8 cellular contexts compared by ENCODE assay signal in the genomic region with DNA sequence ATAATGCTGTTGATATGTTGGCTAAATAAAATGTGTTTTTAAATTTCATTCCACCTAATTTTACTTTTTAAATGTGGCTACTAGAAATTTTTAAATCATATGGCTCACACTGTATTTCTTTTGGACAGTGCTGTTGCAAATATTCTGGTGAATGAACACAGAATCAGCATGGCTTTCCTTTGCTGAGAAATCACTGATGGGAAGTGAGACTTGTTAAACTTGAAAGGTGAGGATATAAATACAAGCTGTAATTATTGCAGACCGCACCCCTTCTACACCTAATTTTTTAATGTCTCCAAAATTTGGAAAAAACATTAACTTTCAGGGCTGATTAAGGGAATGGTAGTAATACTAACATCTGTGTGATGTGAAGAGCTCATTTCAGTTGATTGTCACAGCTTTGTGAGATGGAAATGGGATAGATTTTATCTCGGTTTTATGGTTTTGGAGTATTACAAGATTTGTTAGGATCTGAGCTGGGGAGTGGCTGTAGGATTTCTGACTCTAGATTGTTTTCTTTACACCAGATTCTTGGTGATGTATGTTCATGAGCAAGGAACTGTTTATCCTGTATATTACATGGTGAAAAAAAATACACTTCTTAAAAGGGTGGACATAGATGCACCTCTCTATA. TPM values are rescaled to one million over a fixed set of nuclear protein-coding genes. Genes with fewer than 3 reads are reported as not detected.
DNase-seq lines count a peak whose midpoint lies in the region; ATAC-seq, FAIRE-seq and TF ChIP-seq lines count a peak whose summit lies in the region.

No MANE protein-coding gene starts in this region.

- H3K27ac Mint-ChIP-seq in activated CD8-positive, alpha-beta memory T cell treated with anti-CD3 and anti-CD28 coated beads, Interleukin-2, amount 10 ng/mL, durations not matched to agents 7 days and 5 days: peak overlapping the region; percentile 87
- peak overlapping the region; percentile 36 for H3K27ac Mint-ChIP-seq in activated CD4-positive, alpha-beta memory T cell treated with anti-CD3 and anti-CD28 coated beads, Interleukin-2, amount 10 ng/mL, durations not matched to agents 7 days and 5 days

- no peaks in the 10 kb centered on the region for H3K27me3 Mint-ChIP-seq in activated CD8-positive, alpha-beta memory T cell treated with anti-CD3 and anti-CD28 coated beads, Interleukin-2, amount 10 ng/mL, durations not matched to agents 7 days and 5 days
- H3K27me3 Mint-ChIP-seq in activated CD4-positive, alpha-beta memory T cell treated with anti-CD3 and anti-CD28 coated beads, Interleukin-2, amount 10 ng/mL, durations not matched to agents 7 days and 5 days: no peaks in the 10 kb centered on the region

- H3K9ac ChIP-seq in keratinocyte (ENCODE audit: control insufficient read depth, extremely low read depth, insufficient read depth, low read length): peak overlapping the region; percentile 77

- H3K9me3 ChIP-seq in keratinocyte (ENCODE audit: control insufficient read depth, low read depth, low read length): no peaks in the 10 kb centered on the region
- no peaks in the 10 kb centered on the region for H3K9me3 ChIP-seq in tibial artery

- H3K27ac ChIP-seq in keratinocyte (ENCODE audit: control insufficient read depth, insufficient read depth, low read length) (peak overlapping the region; percentile 80), tibial artery (peak overlapping the region; percentile 88 to 94)

- intact Hi-C loops in tibial artery (cut with DNase I; ENCODE audit: low total_unique reads): no loop called here

- no peak for ATAC-seq in activated CD8-positive, alpha-beta memory T cell treated with anti-CD3 and anti-CD28 coated beads, Interleukin-2, amount 10 ng/mL, durations not matched to agents 7 days and 5 days

- no peaks in the 10 kb centered on the region for H3K9me1 ChIP-seq in keratinocyte (ENCODE audit: control insufficient read depth, extremely low read depth, insufficient read depth, low read length)

- peak overlapping the region; percentile 88 for H3K4me2 ChIP-seq in keratinocyte (ENCODE audit: control insufficient read depth, extremely low read depth, insufficient read depth, low read depth, low read length)

- peaks cover 48% of the 10 kb centered on the region for H3K79me2 ChIP-seq in keratinocyte (ENCODE audit: control insufficient read depth, insufficient read depth, low read length)

- peaks cover 22% of the 10 kb centered on the region for H3K36me3 Mint-ChIP-seq in activated CD8-positive, alpha-beta memory T cell treated with anti-CD3 and anti-CD28 coated beads, Interleukin-2, amount 10 ng/mL, durations not matched to agents 7 days and 5 days
- H3K36me3 Mint-ChIP-seq in activated CD4-positive, alpha-beta memory T cell treated with anti-CD3 and anti-CD28 coated beads, Interleukin-2, amount 10 ng/mL, durations not matched to agents 7 days and 5 days (ENCODE audit: low read depth): peaks cover 20% of the 10 kb centered on the region

- dilution Hi-C loops in keratinocyte (cut with MboI; ENCODE audit: extremely low pct_ligation_motif_present, low sequenced_read_pairs): no loop called here

- peaks cover 37% of the 10 kb centered on the region for H3K4me1 Mint-ChIP-seq in activated CD8-positive, alpha-beta memory T cell treated with anti-CD3 and anti-CD28 coated beads, Interleukin-2, amount 10 ng/mL, durations not matched to agents 7 days and 5 days
- H3K4me1 Mint-ChIP-seq in activated CD4-positive, alpha-beta memory T cell treated with anti-CD3 and anti-CD28 coated beads, Interleukin-2, amount 10 ng/mL, durations not matched to agents 7 days and 5 days: peaks cover 40% of the 10 kb centered on the region

- FAIRE-seq in keratinocyte (lab: Jason Lieb, UNC): no peak

- POLR2A ChIA-PET in activated CD4-positive, alpha-beta memory T cell treated with anti-CD3 and anti-CD28 coated beads, Interleukin-2, amount 10 ng/mL, durations not matched to agents 7 days and 5 days (lab: Charles Lee): interaction anchor here (1.5 to 4.6 kb wide), 4 partner anchors 72 to 386 kb away, joined by 3 to 36 read pairs (median 8); a partner anchor contains a TSS

- no peak overlapping the region for H2AFZ ChIP-seq in keratinocyte (ENCODE audit: control insufficient read depth, low read length)

- TF ChIP-seq CTCF in keratinocyte (optimal IDR thresholded peaks at IDR 0.05 in 1 of 3, IDR thresholded peaks at IDR 0.05 in 1 of 3, conservative IDR thresholded peaks at IDR 0.05 in 1 of 3; ENCODE audit: extremely low read depth in 1 of 3, insufficient read depth in 2 of 3, low read length in 3 of 3): no peak
- TF ChIP-seq CTCF in tibial artery (IDR thresholded peaks at IDR 0.05): no peak

- H3K36me3 ChIP-seq in keratinocyte (ENCODE audit: control insufficient read depth in 2 of 2, extremely low read depth in 1 of 2, insufficient read depth in 2 of 2, low read length in 2 of 2) (peaks cover 0 to 11% of the 10 kb centered on the region in 2 experiments), tibial artery (peaks cover 0 to 7% (median 0%) of the 10 kb centered on the region in 3 donors)

- no peaks in the 10 kb centered on the region for H3K27me3 ChIP-seq in keratinocyte (ENCODE audit: control insufficient read depth, extremely low read depth, insufficient read depth, low read length)
- no peaks in the 10 kb centered on the region for H3K27me3 ChIP-seq in tibial artery

- peak overlapping the region; percentile 67 to 71 (median 69) for H3K4me3 ChIP-seq in keratinocyte (ENCODE audit: control insufficient read depth in 2 of 3, extremely low read depth in 1 of 3, insufficient read depth in 2 of 3, low read depth in 1 of 3, low read length in 3 of 3)
- H3K4me3 ChIP-seq in tibial artery: peak overlapping the region; percentile 74 to 84

- peaks cover 49% of the 10 kb centered on the region for H3K4me1 ChIP-seq in keratinocyte (ENCODE audit: control insufficient read depth, extremely low read depth, insufficient read depth, low read length)
- H3K4me1 ChIP-seq in tibial artery: peaks cover 0 to 26% (median 18%) of the 10 kb centered on the region in 4 donors

- CTCF ChIA-PET in activated CD8-positive, alpha-beta memory T cell treated with anti-CD3 and anti-CD28 coated beads, Interleukin-2, amount 10 ng/mL, durations not matched to agents 7 days and 5 days (lab: Charles Lee): interaction anchor here (0.7 to 1.6 kb wide), 2 partner anchors 72 to 647 kb away, joined by 3 to 6 read pairs; a partner anchor contains a TSS
- CTCF ChIA-PET in activated CD4-positive, alpha-beta memory T cell treated with anti-CD3 and anti-CD28 coated beads, Interleukin-2, amount 10 ng/mL, durations not matched to agents 7 days and 5 days (lab: Charles Lee): interaction anchor here (0.6 kb wide), 1 partner anchor 700 kb away, joined by 4 read pairs; no protein-coding TSS in a partner anchor

- no peaks in the 10 kb centered on the region for H4K20me1 ChIP-seq in keratinocyte (ENCODE audit: control insufficient read depth, extremely low read depth, insufficient read depth, low read length)

- no peaks in the 10 kb centered on the region for H3K9me3 Mint-ChIP-seq in activated CD8-positive, alpha-beta memory T cell treated with anti-CD3 and anti-CD28 coated beads, Interleukin-2, amount 10 ng/mL, durations not matched to agents 7 days and 5 days (ENCODE audit: low read depth)
- no peaks in the 10 kb centered on the region for H3K9me3 Mint-ChIP-seq in activated CD4-positive, alpha-beta memory T cell treated with anti-CD3 and anti-CD28 coated beads, Interleukin-2, amount 10 ng/mL, durations not matched to agents 7 days and 5 days

- no peak for DNase-seq in activated CD8-positive, alpha-beta memory T cell treated with anti-CD3 and anti-CD28 coated beads, Interleukin-2, amount 10 ng/mL, durations not matched to agents 7 days and 5 days
- no peak for DNase-seq in activated CD8-positive, alpha-beta memory T cell treated with anti-CD3 and anti-CD28 coated beads, Interleukin-2, amount 50 U/mL, for 4 hours
- no peak for DNase-seq in activated CD4-positive, alpha-beta memory T cell treated with anti-CD3 and anti-CD28 coated beads, Interleukin-2, amount 10 ng/mL, durations not matched to agents 7 days and 5 days
- DNase-seq in keratinocyte (ENCODE audit: low read depth, low spot score) (no peak), tibial artery (no peak), islet precursor cell (no peak), dermis blood vessel endothelial cell (no peak), NCI-H2196 (lab: John Stamatoyannopoulos, UW; ENCODE audit: unreplicated experiment) (no peak)

- H3K4me3 Mint-ChIP-seq in activated CD8-positive, alpha-beta memory T cell treated with anti-CD3 and anti-CD28 coated beads, Interleukin-2, amount 10 ng/mL, durations not matched to agents 7 days and 5 days: peak overlapping the region; percentile 82
- peak overlapping the region; percentile 67 for H3K4me3 Mint-ChIP-seq in activated CD4-positive, alpha-beta memory T cell treated with anti-CD3 and anti-CD28 coated beads, Interleukin-2, amount 10 ng/mL, durations not matched to agents 7 days and 5 days

RNA-seq across cellular contexts. Expression of a gene that starts 1.3 kb away (rescaled TPM):
- 10 to 100 TPM; 28.9 to 38.7 TPM for total RNA-seq in activated CD8-positive, alpha-beta memory T cell treated with anti-CD3 and anti-CD28 coated beads, Interleukin-2, amount 10 ng/mL, durations not matched to agents 7 days and 5 days
- 10 to 100 TPM; 22.8 to 24.6 TPM for total RNA-seq in activated CD4-positive, alpha-beta memory T cell treated with anti-CD3 and anti-CD28 coated beads, Interleukin-2, amount 10 ng/mL, durations not matched to agents 7 days and 5 days
- 15.8 to 29.2 TPM (median 19.7 TPM) in 3 replicates for polyA plus RNA-seq in keratinocyte
- polyA plus RNA-seq in keratinocyte (2011; ENCODE audit: low read depth): 21.9 TPM
- polyA plus RNA-seq in keratinocyte (2011; cell fraction: cytosol; rRNA removed): 13.0 and 26.9 TPM in 2 replicates
- 18.5 and 26.7 TPM in 2 replicates for polyA plus RNA-seq in keratinocyte (2011; cell fraction: nucleus; rRNA removed)
- polyA plus RNA-seq in keratinocyte (2012; ENCODE audit: low replicate concordance): 14.1 and 18.7 TPM in 2 replicates
- 12.7 to 45.6 TPM (median 26.4 TPM) in 3 replicates for polyA minus RNA-seq in keratinocyte
- 13.6 TPM for polyA minus RNA-seq in keratinocyte (2011; cell fraction: cytosol; rRNA and poly(A)+ RNA removed)
- polyA minus RNA-seq in keratinocyte (2011; cell fraction: nucleus; rRNA and poly(A)+ RNA removed): 16.7 and 34.1 TPM in 2 replicates
- 34.5 and 37.4 TPM in 2 replicates for total RNA-seq in dermis blood vessel endothelial cell

RNA-seq across cellular contexts. Expression of a gene that starts 32.3 kb away (rescaled TPM):
- total RNA-seq in activated CD8-positive, alpha-beta memory T cell treated with anti-CD3 and anti-CD28 coated beads, Interleukin-2, amount 10 ng/mL, durations not matched to agents 7 days and 5 days: not detected
- not detected for total RNA-seq in activated CD4-positive, alpha-beta memory T cell treated with anti-CD3 and anti-CD28 coated beads, Interleukin-2, amount 10 ng/mL, durations not matched to agents 7 days and 5 days
- polyA plus RNA-seq in keratinocyte: 0.02 to 0.13 TPM (median 0.04 TPM) in 3 replicates
- not detected for polyA plus RNA-seq in keratinocyte (2011; ENCODE audit: low read depth)
- polyA plus RNA-seq in keratinocyte (2011; cell fraction: cytosol; rRNA removed): not detected in 2 replicates
- 0.04 and 0.13 TPM in 2 replicates for polyA plus RNA-seq in keratinocyte (2011; cell fraction: nucleus; rRNA removed)
- polyA plus RNA-seq in keratinocyte (2012; ENCODE audit: low replicate concordance): 0.08 TPM in 1 of 2 replicates, not detected in the other
- polyA minus RNA-seq in keratinocyte: 0.23 TPM in 1 of 3 replicates, not detected in the others
- polyA minus RNA-seq in keratinocyte (2011; cell fraction: cytosol; rRNA and poly(A)+ RNA removed): not detected
- polyA minus RNA-seq in keratinocyte (2011; cell fraction: nucleus; rRNA and poly(A)+ RNA removed): 0.16 TPM in 1 of 2 replicates, not detected in the other
- total RNA-seq in dermis blood vessel endothelial cell: 0.17 TPM in 1 of 2 replicates, not detected in the other
